ENCODE assay signal across 19 cellular contexts in genomic region chr14:70947739-70948138, GRCh38.
"Had no signal": no experiment of that assay in that cellular context is flagged by ENCODE, and none has a peak within 500 bp of the region (broad histone marks: within the 10 kb centered on the region; RNA-seq: fewer than 3 reads in every experiment).

No MANE protein-coding gene starts in this region.

- H3K36me3 ChIP-seq: breast epithelium had no signal

- DNase-seq: activated CD4-positive, alpha-beta T cell treated with anti-CD3 and anti-CD28 coated beads, Interleukin-2, amount 50 U/mL, for 1 hour; activated CD4-positive, CD25-positive, alpha-beta regulatory T cell; activated naive CD4-positive, alpha-beta T cell; activated T-cell treated with anti-CD3 and anti-CD28 coated beads for 4 hours; aorta; erythroblast; left ventricle myocardium inferior; naive thymus-derived CD8-positive, alpha-beta T cell; nucleus accumbens; right cardiac atrium; small intestine; stimulated activated CD4-positive, alpha-beta T cell treated with anti-CD3 and anti-CD28 coated beads, Interleukin-4, amount 100 ng/mL, for 24 hours; stimulated activated naive CD4-positive, alpha-beta T cell treated with Interleukin-2 at 50 U/mL for 16 hours; substantia nigra; SW 1271 had no signal

- H3K27ac Mint-ChIP-seq: memory B cell, progenitor cell of endocrine pancreas had no signal

- H3K4me3 Mint-ChIP-seq: memory B cell had no signal

- H3K27me3 Mint-ChIP-seq: memory B cell; naive thymus-derived CD8-positive, alpha-beta T cell; progenitor cell of endocrine pancreas had no signal

- H3K27ac ChIP-seq: breast epithelium, left ventricle myocardium inferior, tibial nerve had no signal

- ATAC-seq: naive thymus-derived CD8-positive, alpha-beta T cell; right cardiac atrium had no signal

- H3K4me1 ChIP-seq: breast epithelium, tibial nerve had no signal

- H3K4me3 ChIP-seq: breast epithelium, left ventricle myocardium inferior, tibial nerve had no signal

- H3K4me1 Mint-ChIP-seq: memory B cell had no signal

- H3K27me3 ChIP-seq: breast epithelium, tibial nerve had no signal
